In the genomic region with DNA sequence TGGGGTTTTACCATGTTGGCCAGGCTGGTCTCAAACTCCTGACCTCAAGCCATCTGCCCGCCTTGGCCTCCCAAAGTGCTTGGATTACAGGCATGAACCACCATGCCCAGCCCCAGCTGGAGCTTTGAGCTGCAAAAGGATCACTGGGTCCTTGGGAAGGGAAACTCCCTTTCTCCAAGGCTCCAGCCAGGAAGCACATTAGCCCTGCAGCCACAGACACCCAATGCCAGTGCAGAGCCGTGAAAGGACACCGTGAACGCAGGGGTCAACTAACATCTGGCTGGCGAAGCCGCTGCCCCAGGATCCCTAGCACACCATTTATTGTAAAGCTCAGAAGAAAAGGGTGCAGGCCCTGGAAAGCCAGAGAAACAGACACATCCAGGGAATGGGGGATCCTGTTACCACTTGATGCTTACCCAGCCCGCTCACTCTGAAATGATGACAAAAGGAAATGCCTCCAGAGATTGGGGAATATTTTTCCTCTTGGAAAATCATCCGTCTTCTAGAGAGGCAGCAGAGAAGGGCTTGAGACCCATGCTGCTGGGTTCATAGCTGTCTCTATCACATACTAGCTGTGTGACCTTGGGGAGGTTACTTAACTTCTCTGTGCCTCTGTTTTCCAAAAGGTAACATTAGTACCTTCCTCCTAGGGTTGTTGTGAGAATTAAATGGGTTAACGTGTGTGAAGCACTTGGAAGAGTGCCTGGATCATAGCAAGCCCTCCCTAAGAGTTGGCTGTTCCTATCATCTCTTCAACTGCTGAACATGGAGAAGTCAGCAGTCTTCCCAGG, we compare ENCODE assay signal across 19 cellular contexts. TPM values are rescaled to one million over a fixed set of nuclear protein-coding genes. Genes with fewer than 3 reads are reported as not detected.
DNase-seq lines count a peak whose midpoint lies in the region; ATAC-seq and TF ChIP-seq lines count a peak whose summit lies in the region.
"Had no signal": no experiment of that assay in that cellular context is flagged by ENCODE, and none has a peak within 500 bp of the region (broad histone marks: within the 10 kb centered on the region; RNA-seq: fewer than 3 reads in every experiment).

No MANE protein-coding gene starts in this region.

- no peaks in the 10 kb centered on the region for H3K27me3 Mint-ChIP-seq in nephron (ENCODE audit: low read depth)

- no peak for TF ChIP-seq POLR2A in spleen (IDR thresholded peaks at IDR 0.05)

- 47 to 87% (median 70%) methylated on average over 9 of the region's 9 CpGs for WGBS in spleen, 5 donors

- peaks cover 6 to 32% (median 26%) of the 10 kb centered on the region in 6 donors for H3K4me1 ChIP-seq in spleen
- H3K4me1 ChIP-seq: SJCRH30 had no signal

- ATAC-seq in GM19452 (IDR thresholded peaks at IDR 0.05; ENCODE audit: unreplicated experiment) (no peak), HG02759 (IDR thresholded peaks at IDR 0.05; ENCODE audit: unreplicated experiment) (no peak), left lobe of liver (no peak)
- ATAC-seq: PC-3 had no signal

- no peaks in the 10 kb centered on the region for H3K27me3 ChIP-seq in spleen (replicated peaks in 1 of 7)
- H3K27me3 ChIP-seq: MG63, SJCRH30 had no signal

- H3K4me3 ChIP-seq in coronary artery (no peak overlapping the region), spleen (no peak overlapping the region)
- H3K4me3 ChIP-seq: MG63, SJCRH30 had no signal

- no peak for TF ChIP-seq CTCF in coronary artery (IDR thresholded peaks at IDR 0.05)
- no peak for TF ChIP-seq CTCF in nephron (IDR thresholded peaks at IDR 0.05; ENCODE audit: unreplicated experiment in 3 of 3)
- TF ChIP-seq CTCF in spleen (IDR thresholded peaks at IDR 0.05 in 8 of 11, conservative IDR thresholded peaks at IDR 0.05 in 3 of 11): no peak

- peaks cover 21% of the 10 kb centered on the region for H3K4me1 Mint-ChIP-seq in nephron

- H3K36me3 ChIP-seq in spleen: peaks cover 0 to 66% (median 3%) of the 10 kb centered on the region in 6 donors
- H3K36me3 ChIP-seq: MG63 had no signal

- H3K27ac ChIP-seq in coronary artery: peak overlapping the region; percentile 27 to 65
- H3K27ac ChIP-seq in spleen: peak overlapping the region in 5 of 8 donors; percentile 5 to 51 (median 27)
- H3K27ac ChIP-seq: SJCRH30 had no signal

- peaks cover 0 to under 1% (median 0%) of the 10 kb centered on the region in 8 donors for H3K9me3 ChIP-seq in spleen
- H3K9me3 ChIP-seq: MG63, SJCRH30 had no signal

- H3K4me3 Mint-ChIP-seq in nephron: no peak overlapping the region

- peaks cover 27% of the 10 kb centered on the region for H3K36me3 Mint-ChIP-seq in nephron (ENCODE audit: low read depth)

- intact Hi-C loops in spleen (cut with DNase I; ENCODE audit: low total_unique reads): no loop called here

- H3K9me3 Mint-ChIP-seq in nephron: no peaks in the 10 kb centered on the region

- DNase-seq in RPMI7951 (ENCODE audit: low read depth): peak; percentile 55
- no peak for DNase-seq in coronary artery (ENCODE audit: low spot score)
- no peak for DNase-seq in spleen
- no peak for DNase-seq in left lobe of liver (ENCODE audit: low spot score)
- DNase-seq in NCI-H774 (lab: John Stamatoyannopoulos, UW): no peak
- DNase-seq: C1 segment of cervical spinal cord, GF-D8, GOT3, Karpas-422, MG63, NCI-H1092, NCI-H2081 treated with DMSO at 0.1 percent for 48 hours, NCI-H446, NCI-H69, PC-3, SJCRH30 had no signal

- H3K27ac Mint-ChIP-seq in nephron: peak overlapping the region in 2 of 3 experiments; percentile 59 to 69

RNA-seq across cellular contexts. Expression of gene LMCD1, which starts 40.8 kb away (rescaled TPM):
- 31.8 and 40.6 TPM in 2 replicates for total RNA-seq in RPMI7951 (2014; rRNA removed; shearing (Covaris generic))
- 100 to 1,000 TPM in 1 of 7 donors, 10 to 100 TPM in 6; 60.3 to 203 (median 81.5) TPM for total RNA-seq in spleen
- 10 to 100 TPM; 24.5 to 44.0 (median 33.2) TPM for polyA plus RNA-seq in spleen
- 2.9 TPM for total RNA-seq in left lobe of liver
